Comparison of ENCODE assay signal across 24 cellular contexts in genomic region chr9:115882911-115883310, GRCh38.
A peak's percentile ranks its signal among the peaks of the same experiment; 100 is the strongest.
DNase-seq lines count a peak whose midpoint lies in the region; ATAC-seq and TF ChIP-seq lines count a peak whose summit lies in the region.
"Had no signal": no experiment of that assay in that cellular context is flagged by ENCODE, and none has a peak within 500 bp of the region (broad histone marks: within the 10 kb centered on the region; RNA-seq: fewer than 3 reads in every experiment).

No MANE protein-coding gene starts in this region.

- no peaks in the 10 kb centered on the region for H4K20me1 ChIP-seq in SK-N-SH (ENCODE audit: insufficient read depth)

- no peaks in the 10 kb centered on the region for H3K9me3 ChIP-seq in SK-N-SH
- H3K9me3 ChIP-seq: neutrophil had no signal

- no peak overlapping the region for H3K4me2 ChIP-seq in SK-N-SH

- H3K27me3 ChIP-seq in SK-N-SH (ENCODE audit: insufficient read depth), result no peaks in the 10 kb centered on the region
- H3K27me3 ChIP-seq: neutrophil had no signal

- TF ChIP-seq CTCF in SK-N-SH (IDR thresholded peaks at IDR 0.05) (no peak), foreskin fibroblast (IDR thresholded peaks at IDR 0.05; ENCODE audit: low read depth, low read length) (no peak)

- H3K27me3 Mint-ChIP-seq in stimulated activated naive CD8-positive, alpha-beta T cell treated with anti-CD3 and anti-CD28 coated beads, Interleukin-15, amount 100 ng/mL, for 72 hours, result no peaks in the 10 kb centered on the region
- H3K27me3 Mint-ChIP-seq: activated CD4-positive, alpha-beta T cell treated with anti-CD3 and anti-CD28 coated beads for 36 hours; central memory CD8-positive, alpha-beta T cell had no signal

- POLR2A ChIA-PET in SK-N-SH (lab: Yijun Ruan, JAX), result no interaction called here

- no peak overlapping the region; the same call in 1 of the 2 replicates for H3K9ac ChIP-seq in SK-N-SH

- no peaks in the 10 kb centered on the region for H3K9me2 ChIP-seq in SK-N-SH

- H3K4me1 Mint-ChIP-seq in stimulated activated naive CD8-positive, alpha-beta T cell treated with anti-CD3 and anti-CD28 coated beads, Interleukin-15, amount 100 ng/mL, for 72 hours, result no peaks in the 10 kb centered on the region
- H3K4me1 Mint-ChIP-seq: activated CD4-positive, alpha-beta T cell treated with anti-CD3 and anti-CD28 coated beads for 36 hours; central memory CD8-positive, alpha-beta T cell; stimulated activated naive B cell treated with anti-CD40 and anti-IgM and Interleukin-4, amounts not matched to agents 10 μg/mL and 1 μg/mL and 100 μg/mL, for 72 hours had no signal

- no peaks in the 10 kb centered on the region for H3K36me3 ChIP-seq in SK-N-SH (replicated peaks in 1 of 2; ENCODE audit: control insufficient read depth in 1 of 2, insufficient read depth in 2 of 2, low read length in 1 of 2)
- H3K36me3 ChIP-seq: neutrophil had no signal

- H3K27ac ChIP-seq in SK-N-SH (ENCODE audit: low read depth in 2 of 2, low read length in 1 of 2), result peak overlapping the region in 1 of 2 experiments; percentile 21; a peak in 1 of 4 replicates
- H3K27ac ChIP-seq: 22Rv1, neutrophil had no signal

- peak overlapping the region; percentile 4; the same call in 1 of the 2 replicates for H2AFZ ChIP-seq in SK-N-SH (ENCODE audit: low read depth)

- DNase-seq in SK-N-SH (no peak), astrocyte of the hippocampus (ENCODE audit: low read depth, low spot score) (peak; percentile 47), foreskin fibroblast (peak; percentile 18 to 31), T1000 (lab: John Stamatoyannopoulos, UW) (no peak)
- DNase-seq in stimulated activated CD4-positive, alpha-beta T cell treated with anti-CD3 and anti-CD28 coated beads, Interleukin-2, amount 100 ng/mL, for 24 hours, result no peak
- DNase-seq in stimulated activated naive CD8-positive, alpha-beta T cell treated with anti-CD3 and anti-CD28 coated beads, Interleukin-15, amount 100 ng/mL, for 72 hours, result no peak
- DNase-seq: activated CD4-positive, alpha-beta T cell treated with anti-CD3 and anti-CD28 coated beads for 36 hours; activated CD8-positive, alpha-beta memory T cell treated with anti-CD3 and anti-CD28 coated beads for 24 hours; activated naive CD4-positive, alpha-beta T cell treated with anti-CD3 and anti-CD28 coated beads for 36 hours; activated T-cell treated with anti-CD3 and anti-CD28 coated beads, Interleukin-2, amount 50 U/mL, for 24 hours; C1 segment of cervical spinal cord; Calu3; KBM-7; NCI-H1694 treated with DMSO at 0.1 percent for 48 hours; NCI-H774; small intestine; stimulated activated CD4-positive, alpha-beta T cell treated with anti-CD3 and anti-CD28 coated beads, Interleukin-2, amount 100 ng/mL, for 48 hours; stimulated activated naive B cell treated with anti-CD40 and anti-IgM and Interleukin-4, amounts not matched to agents 10 μg/mL and 1 μg/mL and 100 μg/mL, for 72 hours; T-helper 1 cell had no signal

- TF ChIP-seq EP300 in SK-N-SH (IDR thresholded peaks at IDR 0.05; ENCODE audit: borderline replicate concordance in 1 of 2, low read depth in 1 of 2, low read length in 1 of 2), result no peak

- peaks cover 0 to 14% of the 10 kb centered on the region in 2 experiments; a peak in 2 of 4 replicates for H3K4me1 ChIP-seq in SK-N-SH (ENCODE audit: control insufficient read depth in 1 of 2, insufficient read depth in 2 of 2, low read depth in 1 of 2, low read length in 1 of 2)

- peaks cover 0 to 3% of the 10 kb centered on the region in 2 donors for H3K9me3 Mint-ChIP-seq in stimulated activated naive CD8-positive, alpha-beta T cell treated with anti-CD3 and anti-CD28 coated beads, Interleukin-15, amount 100 ng/mL, for 72 hours
- H3K9me3 Mint-ChIP-seq: activated naive CD4-positive, alpha-beta T cell treated with anti-CD3 and anti-CD28 coated beads for 36 hours; activated T-cell treated with anti-CD3 and anti-CD28 coated beads, Interleukin-2, amount 50 U/mL, for 24 hours had no signal

- ATAC-seq in SK-N-SH treated with all-trans-retinoic acid at 6 μM for 48 hours, result no peak; the same call in 2 of the 3 replicates
- no peak for ATAC-seq in stimulated activated naive CD8-positive, alpha-beta T cell treated with anti-CD3 and anti-CD28 coated beads, Interleukin-15, amount 100 ng/mL, for 72 hours
- ATAC-seq in GM21723 (IDR thresholded peaks at IDR 0.05; ENCODE audit: unreplicated experiment), result no peak
- ATAC-seq: activated CD4-positive, alpha-beta T cell treated with anti-CD3 and anti-CD28 coated beads for 36 hours; stimulated activated naive B cell treated with anti-CD40 and anti-IgM and Interleukin-4, amounts not matched to agents 10 μg/mL and 1 μg/mL and 100 μg/mL, for 72 hours had no signal

- no peak for TF ChIP-seq RAD21 in SK-N-SH (IDR thresholded peaks at IDR 0.05; ENCODE audit: low read length)

- no peaks in the 10 kb centered on the region for H3K79me2 ChIP-seq in SK-N-SH (ENCODE audit: insufficient read depth)

- H3K4me3 ChIP-seq in SK-N-SH (ENCODE audit: low read depth in 2 of 2, low read length in 1 of 2) (no peak overlapping the region), foreskin fibroblast (ENCODE audit: low read depth in 1 of 2, low read length in 2 of 2) (no peak overlapping the region)

- H3F3A ChIP-seq in SK-N-SH (replicated peaks; ENCODE audit: insufficient read depth), result no peaks in the 10 kb centered on the region

- no peak overlapping the region for H3K4me3 Mint-ChIP-seq in stimulated activated naive CD8-positive, alpha-beta T cell treated with anti-CD3 and anti-CD28 coated beads, Interleukin-15, amount 100 ng/mL, for 72 hours
- H3K4me3 Mint-ChIP-seq: activated CD4-positive, alpha-beta T cell treated with anti-CD3 and anti-CD28 coated beads for 36 hours; activated naive CD4-positive, alpha-beta T cell treated with anti-CD3 and anti-CD28 coated beads for 36 hours; activated T-cell treated with anti-CD3 and anti-CD28 coated beads, Interleukin-2, amount 50 U/mL, for 24 hours; central memory CD8-positive, alpha-beta T cell; stimulated activated naive B cell treated with anti-CD40 and anti-IgM and Interleukin-4, amounts not matched to agents 10 μg/mL and 1 μg/mL and 100 μg/mL, for 72 hours had no signal

- no peak overlapping the region for H3K27ac Mint-ChIP-seq in stimulated activated naive CD8-positive, alpha-beta T cell treated with anti-CD3 and anti-CD28 coated beads, Interleukin-15, amount 100 ng/mL, for 72 hours
- H3K27ac Mint-ChIP-seq: activated CD4-positive, alpha-beta T cell treated with anti-CD3 and anti-CD28 coated beads for 36 hours; activated naive CD4-positive, alpha-beta T cell treated with anti-CD3 and anti-CD28 coated beads for 36 hours; activated T-cell treated with anti-CD3 and anti-CD28 coated beads, Interleukin-2, amount 50 U/mL, for 24 hours; stimulated activated naive B cell treated with anti-CD40 and anti-IgM and Interleukin-4, amounts not matched to agents 10 μg/mL and 1 μg/mL and 100 μg/mL, for 72 hours had no signal

- CTCF ChIA-PET in SK-N-SH (lab: Yijun Ruan, JAX), result interaction anchor here (0.6 to 4.7 kb wide), 10 partner anchors 12 to 804 kb away, joined by 3 to 29 read pairs (median 4); partner anchors contain the start of gene TRIM32

TF ChIP-seq in SK-N-SH, 30 proteins besides CTCF, POLR2A, EP300 and RAD21 (continues in another document):
- no peak for TF ChIP-seq SIN3A (IDR thresholded peaks at IDR 0.05; ENCODE audit: borderline replicate concordance, low read depth, low read length)
- TF ChIP-seq RCOR1 (IDR thresholded peaks at IDR 0.05; ENCODE audit: low read length), result no peak
- TF ChIP-seq SMC3 (IDR thresholded peaks at IDR 0.05; ENCODE audit: low read depth, low read length), result no peak

TF ChIP-seq in SK-N-SH treated with all-trans-retinoic acid at 6 μM for 48 hours, 23 proteins besides CTCF, POLR2A, EP300 and RAD21:
- TF ChIP-seq GLIS3 (CRISPR knock-in tag; IDR thresholded peaks at IDR 0.05) (no peak), RARB (CRISPR knock-in tag; IDR thresholded peaks at IDR 0.05) (no peak), BACH2 (CRISPR knock-in tag; IDR thresholded peaks at IDR 0.05; ENCODE audit: borderline replicate concordance) (no peak)
TF ChIP-seq in SK-N-SH treated with all-trans-retinoic acid at 6 μM for 48 hours: peak in this region for 0.

Comparison
In these comparisons a context has a peak if more than half of its experiments do, and no peak if none do; other contexts are left out.
1. DNase-seq: peak in astrocyte of the hippocampus (single experiment) and foreskin fibroblast (2 of 2); none in SK-N-SH (single experiment), T1000 (single experiment), stimulated activated CD4-positive, alpha-beta T cell treated with anti-CD3 and anti-CD28 coated beads, Interleukin-2, amount 100 ng/mL, for 24 hours (0 of 2) and stimulated activated naive CD8-positive, alpha-beta T cell treated with anti-CD3 and anti-CD28 coated beads, Interleukin-15, amount 100 ng/mL, for 72 hours (0 of 2).